In genomic region chr2:64186698-64187605, GRCh38 we compare ENCODE assay signal across 15 cellular contexts. TPM values are rescaled to one million over a fixed set of nuclear protein-coding genes. Genes with fewer than 3 reads are reported as not detected.
DNase-seq lines count a peak whose midpoint lies in the region; ATAC-seq and TF ChIP-seq lines count a peak whose summit lies in the region.
"Had no signal": no experiment of that assay in that cellular context is flagged by ENCODE, and none has a peak within 500 bp of the region (broad histone marks: within the 10 kb centered on the region; RNA-seq: fewer than 3 reads in every experiment).

No MANE protein-coding gene starts in this region.

- peak; percentile 31 for ATAC-seq in stimulated activated memory B cell treated with anti-CD40 and anti-IgM and Interleukin-4, amounts not matched to agents 10 μg/mL and 1 μg/mL and 100 μg/mL, for 72 hours

- H3K9me3 Mint-ChIP-seq in MCF 10A (ENCODE audit: unreplicated experiment), result no peaks in the 10 kb centered on the region
- H3K9me3 Mint-ChIP-seq in stimulated activated memory B cell treated with anti-CD40 and anti-IgM and Interleukin-4, amounts not matched to agents 10 μg/mL and 1 μg/mL and 100 μg/mL, for 72 hours, result peaks cover 3% of the 10 kb centered on the region
- H3K9me3 Mint-ChIP-seq: activated naive CD4-positive, alpha-beta T cell treated with anti-CD3 and anti-CD28 coated beads, Interleukin-2, amount 50 U/mL, for 24 hours had no signal

- no peak overlapping the region for H3K27ac Mint-ChIP-seq in MCF 10A (ENCODE audit: low read depth, unreplicated experiment)
- H3K27ac Mint-ChIP-seq in stimulated activated memory B cell treated with anti-CD40 and anti-IgM and Interleukin-4, amounts not matched to agents 10 μg/mL and 1 μg/mL and 100 μg/mL, for 72 hours, result peak overlapping the region; percentile 32
- H3K27ac Mint-ChIP-seq: activated naive CD4-positive, alpha-beta T cell treated with anti-CD3 and anti-CD28 coated beads, Interleukin-2, amount 50 U/mL, for 24 hours had no signal

- 95% methylated on average over 2 of the region's 2 CpGs for WGBS in mammary epithelial cell (ENCODE audit: low coverage, missing lambda C conversion rate)
- 77 to 90% (median 85%) methylated on average over 2 of the region's 2 CpGs for WGBS in stomach, 5 donors

- DNase-seq in MCF 10A (ENCODE audit: unreplicated experiment), result peak; percentile 31
- DNase-seq in mammary epithelial cell, result no peak
- peak; percentile 65 for DNase-seq in SKM-1 (lab: John Stamatoyannopoulos, UW; ENCODE audit: unreplicated experiment)
- peak; percentile 13 for DNase-seq in foreskin melanocyte
- no peak for DNase-seq in stomach
- no peak for DNase-seq in stimulated activated CD4-positive, alpha-beta T cell treated with anti-CD3 and anti-CD28 coated beads, Interleukin-4, amount 100 ng/mL, for 1 hour
- no peak for DNase-seq in LoVo (ENCODE audit: low spot score)
- DNase-seq: activated CD4-positive, alpha-beta T cell treated with anti-CD3 and anti-CD28 coated beads for 4 hours; MG63; midbrain; NCI-H2081 treated with DMSO at 0.1 percent for 48 hours; NCI-H69; transverse colon had no signal

- intact Hi-C loops in MCF 10A (cut with micrococcal nuclease), result no loop called here
- intact Hi-C loops in mammary epithelial cell (cut with micrococcal nuclease), result no loop called here
- intact Hi-C loops in stomach (cut with DNase I; ENCODE audit: low total_unique reads), result no loop called here

- CTCF ChIA-PET in MCF 10A (lab: Yijun Ruan, JAX), result interaction anchor here (0.6 to 1.3 kb wide), 2 partner anchors 35 to 520 kb away, joined by 3 to 4 read pairs; no protein-coding TSS in a partner anchor
- CTCF ChIA-PET in mammary epithelial cell (lab: Charles Lee; ENCODE audit: low non-redundant PET), result interaction anchor here (0.6 kb wide), 1 partner anchor 100 kb away, joined by 3 read pairs; no protein-coding TSS in a partner anchor

- H3K27ac ChIP-seq in mammary epithelial cell (ENCODE audit: insufficient read depth, low read depth, low read length) (no peak overlapping the region), stomach (peak overlapping the region in 1 of 5 donors; percentile 3)
- H3K27ac ChIP-seq: transverse colon had no signal

- no peak overlapping the region for H3K9ac ChIP-seq in mammary epithelial cell (ENCODE audit: insufficient read depth, low read length)

- H3K4me1 ChIP-seq in mammary epithelial cell (ENCODE audit: insufficient read depth, low read length), result no peaks in the 10 kb centered on the region
- peaks cover 0 to 30% (median 0%) of the 10 kb centered on the region in 4 donors for H3K4me1 ChIP-seq in stomach

- H3K27me3 Mint-ChIP-seq in MCF 10A (ENCODE audit: insufficient read depth, unreplicated experiment), result no peaks in the 10 kb centered on the region
- no peaks in the 10 kb centered on the region for H3K27me3 Mint-ChIP-seq in stimulated activated memory B cell treated with anti-CD40 and anti-IgM and Interleukin-4, amounts not matched to agents 10 μg/mL and 1 μg/mL and 100 μg/mL, for 72 hours
- H3K27me3 Mint-ChIP-seq: activated naive CD4-positive, alpha-beta T cell treated with anti-CD3 and anti-CD28 coated beads, Interleukin-2, amount 50 U/mL, for 24 hours had no signal

- no peaks in the 10 kb centered on the region for H3K79me2 ChIP-seq in mammary epithelial cell (ENCODE audit: insufficient read depth, low read length)

- BruUV-seq in MCF 10A (replicated peaks; lab: Mats Ljungman, UMichigan), result no TSS peak
- no TSS peak for BruUV-seq in mammary epithelial cell (replicated peaks; lab: Mats Ljungman, UMichigan)

- H4K20me1 ChIP-seq in mammary epithelial cell (ENCODE audit: insufficient read depth, low read length), result no peaks in the 10 kb centered on the region

- H3K4me3 Mint-ChIP-seq in MCF 10A (ENCODE audit: unreplicated experiment), result no peak overlapping the region
- no peak overlapping the region for H3K4me3 Mint-ChIP-seq in stimulated activated memory B cell treated with anti-CD40 and anti-IgM and Interleukin-4, amounts not matched to agents 10 μg/mL and 1 μg/mL and 100 μg/mL, for 72 hours
- H3K4me3 Mint-ChIP-seq: activated naive CD4-positive, alpha-beta T cell treated with anti-CD3 and anti-CD28 coated beads, Interleukin-2, amount 50 U/mL, for 24 hours had no signal

- no peaks in the 10 kb centered on the region for H3K4me1 Mint-ChIP-seq in MCF 10A (ENCODE audit: insufficient read depth, unreplicated experiment)
- H3K4me1 Mint-ChIP-seq in stimulated activated memory B cell treated with anti-CD40 and anti-IgM and Interleukin-4, amounts not matched to agents 10 μg/mL and 1 μg/mL and 100 μg/mL, for 72 hours, result peaks cover 41% of the 10 kb centered on the region

- TF ChIP-seq EP300 in stomach (IDR thresholded peaks at IDR 0.05), result no peak

- no peak overlapping the region for H3K4me2 ChIP-seq in mammary epithelial cell (ENCODE audit: insufficient read depth, low read depth, low read length)

- no peaks in the 10 kb centered on the region for H3K36me3 Mint-ChIP-seq in MCF 10A (ENCODE audit: insufficient read depth, unreplicated experiment)
- H3K36me3 Mint-ChIP-seq in stimulated activated memory B cell treated with anti-CD40 and anti-IgM and Interleukin-4, amounts not matched to agents 10 μg/mL and 1 μg/mL and 100 μg/mL, for 72 hours, result no peaks in the 10 kb centered on the region
- H3K36me3 Mint-ChIP-seq: activated naive CD4-positive, alpha-beta T cell treated with anti-CD3 and anti-CD28 coated beads, Interleukin-2, amount 50 U/mL, for 24 hours had no signal

- H3K36me3 ChIP-seq in mammary epithelial cell (ENCODE audit: insufficient read depth, low read length) (no peaks in the 10 kb centered on the region), stomach (no peaks in the 10 kb centered on the region)
- H3K36me3 ChIP-seq: MG63, transverse colon had no signal

- H3K4me3 ChIP-seq in mammary epithelial cell (replicated peaks in 1 of 3; ENCODE audit: insufficient read depth in 1 of 3, low read depth in 2 of 3, low read length in 3 of 3) (no peak overlapping the region), stomach (no peak overlapping the region)
- H3K4me3 ChIP-seq: MG63, transverse colon had no signal

- POLR2A ChIA-PET in MCF 10A (lab: Yijun Ruan, JAX), result interaction anchor here (0.8 kb wide), 1 partner anchor 29 kb away, joined by 3 read pairs; no protein-coding TSS in a partner anchor

- H3K9me3 ChIP-seq in mammary epithelial cell (replicated peaks; ENCODE audit: insufficient read depth, low read length) (no peaks in the 10 kb centered on the region), stomach (no peaks in the 10 kb centered on the region)
- H3K9me3 ChIP-seq: MG63, transverse colon had no signal

- in situ Hi-C loops in mammary epithelial cell (cut with MboI; ENCODE audit: low sequenced_read_pairs in 2 of 2), result no loop called here

- H3K27me3 ChIP-seq in mammary epithelial cell (ENCODE audit: insufficient read depth, low read length), result no peaks in the 10 kb centered on the region
- H3K27me3 ChIP-seq in stomach, result no peaks in the 10 kb centered on the region
- H3K27me3 ChIP-seq: transverse colon had no signal

- no peak overlapping the region for H2AFZ ChIP-seq in mammary epithelial cell (ENCODE audit: low read depth, low read length)

- no peak for TF ChIP-seq CTCF in MCF 10A (IDR thresholded peaks at IDR 0.05; ENCODE audit: unreplicated experiment)
- no peak for TF ChIP-seq CTCF in mammary epithelial cell (conservative IDR thresholded peaks at IDR 0.05 in 1 of 2, IDR thresholded peaks at IDR 0.05 in 1 of 2; ENCODE audit: extremely low read depth in 1 of 2, insufficient read depth in 1 of 2, low read depth in 1 of 2, low read length in 2 of 2)
- TF ChIP-seq CTCF in stomach (IDR thresholded peaks at IDR 0.05), result no peak

- TF ChIP-seq POLR2A in stomach (IDR thresholded peaks at IDR 0.05), result no peak

- dilution Hi-C loops in mammary epithelial cell (cut with HindIII; ENCODE audit: low sequenced_read_pairs), result no loop called here

RNA-seq across cellular contexts. Expression of gene PELI1, which starts 42.7 kb away (rescaled TPM):
- 13.5 and 16.3 TPM in 2 replicates for total RNA-seq in MCF 10A (2022)
- total RNA-seq in mammary epithelial cell, result 10 to 100 TPM; 18.9 to 26.7 TPM
- 8.3 TPM for polyA plus RNA-seq in mammary epithelial cell
- polyA minus RNA-seq in mammary epithelial cell, result 13.1 TPM
- 100 to 1,000 TPM in 1 of 5 donors, 10 to 100 TPM in 3, 1 to 10 TPM in 1; 7.6 to 165 (median 60.8) TPM for total RNA-seq in stomach
- 10 to 100 TPM in 2 of 3 donors, 1 to 10 TPM in 1; 6.9 to 17.4 (median 11.8) TPM for polyA plus RNA-seq in stomach

Comparison
In these comparisons a context has a peak if more than half of its experiments do, and no peak if none do; other contexts are left out.
1. DNase-seq: peak in MCF 10A (single experiment), SKM-1 (single experiment) and foreskin melanocyte (single experiment); none in mammary epithelial cell (single experiment), stomach (single experiment), stimulated activated CD4-positive, alpha-beta T cell treated with anti-CD3 and anti-CD28 coated beads, Interleukin-4, amount 100 ng/mL, for 1 hour (single experiment) and LoVo (single experiment).